In genomic region chr2:85754313-85755095, GRCh38 we compare ENCODE assay signal across 8 cellular contexts.
DNase-seq lines count a peak whose midpoint lies in the region; ATAC-seq and TF ChIP-seq lines count a peak whose summit lies in the region.

No MANE protein-coding gene starts in this region.

- ATAC-seq in GM21515 (IDR thresholded peaks at IDR 0.05; ENCODE audit: unreplicated experiment) (no peak), HG03135 (IDR thresholded peaks at IDR 0.05; ENCODE audit: unreplicated experiment) (no peak)

- H3K4me1 ChIP-seq in NT2/D1 (ENCODE audit: insufficient read depth, insufficient read length) = peaks cover 5% of the 10 kb centered on the region

- H3K9ac ChIP-seq in NT2/D1 (ENCODE audit: insufficient read length, low read depth) = peak overlapping the region; percentile 67

- H3K9me3 ChIP-seq in NT2/D1 (ENCODE audit: insufficient read depth, low read length) = no peaks in the 10 kb centered on the region

- H3K4me3 ChIP-seq in GM12875 (ENCODE audit: low read depth, low read length) = peak overlapping the region; percentile 11
- H3K4me3 ChIP-seq in NT2/D1 (ENCODE audit: insufficient read length, low read depth) = peak overlapping the region; percentile 61

- peaks cover 59% of the 10 kb centered on the region for H3K27me3 ChIP-seq in NT2/D1 (ENCODE audit: insufficient read depth, insufficient read length)

- no peaks in the 10 kb centered on the region for H3K36me3 ChIP-seq in NT2/D1 (ENCODE audit: insufficient read depth, insufficient read length, low read length)

- DNase-seq in NT2/D1 (ENCODE audit: low read depth, low spot score) (no peak), astrocyte of the hippocampus (ENCODE audit: low read depth, low spot score) (peak; percentile 79), islet precursor cell (peak; percentile 81), globus pallidus (ENCODE audit: low spot score) (no peak)
- peak; percentile 13 for DNase-seq in stimulated activated CD4-positive, alpha-beta T cell treated with anti-CD3 and anti-CD28 coated beads, Interleukin-4, amount 100 ng/mL, for 1 hour

- TF ChIP-seq CTCF in GM12875 (IDR thresholded peaks at IDR 0.05; ENCODE audit: borderline replicate concordance, insufficient read depth, low read depth, low read length) = no peak

Comparison
In these comparisons a context has a peak if more than half of its experiments do, and no peak if none do; other contexts are left out.
1. DNase-seq: peak in astrocyte of the hippocampus (single experiment), islet precursor cell (single experiment) and stimulated activated CD4-positive, alpha-beta T cell treated with anti-CD3 and anti-CD28 coated beads, Interleukin-4, amount 100 ng/mL, for 1 hour (single experiment); none in NT2/D1 (single experiment) and globus pallidus (single experiment).